8 cellular contexts compared by ENCODE assay signal in the genomic region with DNA sequence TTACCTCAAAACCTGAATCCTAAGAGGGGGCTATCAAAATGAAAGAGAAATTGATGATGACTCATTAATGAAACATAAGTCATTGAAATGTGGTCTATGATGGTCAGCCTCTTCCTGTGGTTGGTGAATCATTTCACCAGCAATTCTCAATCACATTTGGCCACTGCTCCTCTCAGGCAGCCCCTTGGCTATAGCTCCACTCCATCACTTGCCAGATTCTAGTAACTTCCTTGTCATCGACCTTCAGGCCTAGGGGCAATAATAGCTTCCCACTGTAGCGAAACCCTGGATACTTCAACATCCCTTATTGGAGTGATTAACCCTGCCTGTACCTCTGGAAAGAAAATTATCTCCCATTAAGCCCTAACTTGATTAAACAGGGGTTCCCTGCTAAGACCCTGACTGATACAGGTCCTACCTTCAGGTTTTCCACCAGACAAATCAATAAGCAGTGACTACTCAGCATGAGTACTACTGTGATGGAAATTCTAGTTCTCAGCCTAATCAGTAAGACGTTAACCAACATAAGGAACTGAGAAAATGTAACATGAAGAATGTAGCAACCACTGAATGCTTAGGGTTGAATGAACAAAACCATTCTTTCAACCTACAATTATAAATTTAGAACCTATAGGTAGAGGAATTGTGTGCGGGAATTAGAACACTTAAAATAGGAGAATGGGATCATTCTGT. TPM values are rescaled to one million over a fixed set of nuclear protein-coding genes. Genes with fewer than 3 reads are reported as not detected.
DNase-seq lines count a peak whose midpoint lies in the region; ATAC-seq, FAIRE-seq and TF ChIP-seq lines count a peak whose summit lies in the region.

No MANE protein-coding gene starts in this region.

- ATAC-seq in GM21447 (IDR thresholded peaks at IDR 0.05; ENCODE audit: unreplicated experiment) (peak; percentile 81), HG03571 (IDR thresholded peaks at IDR 0.05; ENCODE audit: unreplicated experiment) (peak; percentile 85)

- H3K27ac ChIP-seq in coronary artery, result peak overlapping the region; percentile 85 to 88

- FAIRE-seq in frontal cortex (lab: Jason Lieb, UNC), result no peak

- no peaks in the 10 kb centered on the region for H3K36me3 ChIP-seq in GM06990 (ENCODE audit: control insufficient read depth, insufficient read depth, low read length)
- no peaks in the 10 kb centered on the region for H3K36me3 ChIP-seq in H7 (replicated peaks; ENCODE audit: control insufficient read depth, insufficient read depth, low read length)

- H3K4me1 Mint-ChIP-seq in osteocyte (ENCODE audit: unreplicated experiment), result peaks cover 27% of the 10 kb centered on the region

- DNase-seq in GM06990 (ENCODE audit: extremely low read depth, insufficient read length) (peak; percentile 49), coronary artery (ENCODE audit: low spot score) (no peak), osteocyte (ENCODE audit: extremely low spot score, unreplicated experiment) (no peak), frontal cortex (ENCODE audit: low spot score in 2 of 2) (no peak), H7 (no peak)
- DNase-seq in activated CD4-positive, alpha-beta T cell treated with anti-CD3 and anti-CD28 coated beads for 4 hours, result no peak

- no peak overlapping the region for H3K4me3 ChIP-seq in GM06990 (replicated peaks; ENCODE audit: low read depth, low read length)
- no peak overlapping the region for H3K4me3 ChIP-seq in coronary artery
- H3K4me3 ChIP-seq in H7 (ENCODE audit: insufficient read depth, low read depth, low read length), result no peak overlapping the region

- H3K27ac Mint-ChIP-seq in osteocyte (ENCODE audit: unreplicated experiment), result peak overlapping the region; percentile 86

- no peaks in the 10 kb centered on the region for H3K36me3 Mint-ChIP-seq in osteocyte (ENCODE audit: unreplicated experiment)

- no peak for TF ChIP-seq CTCF in GM06990 (IDR thresholded peaks at IDR 0.05; ENCODE audit: insufficient read depth, low read length, poor library complexity, severe bottlenecking)
- TF ChIP-seq CTCF in coronary artery (IDR thresholded peaks at IDR 0.05), result no peak
- no peak for TF ChIP-seq CTCF in osteocyte (IDR thresholded peaks at IDR 0.05)

- H3K27me3 Mint-ChIP-seq in osteocyte (ENCODE audit: unreplicated experiment), result peaks cover 8% of the 10 kb centered on the region

- H3K4me3 Mint-ChIP-seq in osteocyte (ENCODE audit: unreplicated experiment), result no peak overlapping the region

- H3K27me3 ChIP-seq in GM06990 (replicated peaks; ENCODE audit: control insufficient read depth, insufficient read depth, low read length) (no peaks in the 10 kb centered on the region), H7 (ENCODE audit: control insufficient read depth, insufficient read depth, low read length) (no peaks in the 10 kb centered on the region)

- no peaks in the 10 kb centered on the region for H3K9me3 Mint-ChIP-seq in osteocyte (ENCODE audit: unreplicated experiment)

RNA-seq across cellular contexts. Expression of gene ADH7, which starts 30.4 kb away (rescaled TPM):
- total RNA-seq in osteocyte (not detected in 2 replicates), frontal cortex (not detected)
- not detected in 2 replicates for total RNA-seq in H7 (2014; rRNA removed; shearing (Covaris generic))

RNA-seq across cellular contexts. Expression of gene ADH1C, which starts 52.2 kb away (rescaled TPM):
- not detected in 2 replicates for total RNA-seq in osteocyte
- not detected for total RNA-seq in frontal cortex
- not detected in 2 replicates for total RNA-seq in H7 (2014; rRNA removed; shearing (Covaris generic))
